In genomic region chr13:97975851-97976550, GRCh38 we compare ENCODE assay signal across 8 cellular contexts. TPM values are rescaled to one million over a fixed set of nuclear protein-coding genes. Genes with fewer than 3 reads are reported as not detected.
A peak's percentile ranks its signal among the peaks of the same experiment; 100 is the strongest.
DNase-seq lines count a peak whose midpoint lies in the region; ATAC-seq and TF ChIP-seq lines count a peak whose summit lies in the region.

No MANE protein-coding gene starts in this region.

- H3K4me2 ChIP-seq in osteoblast (ENCODE audit: insufficient read depth, low read length), result peak overlapping the region; percentile 90

- H3K27ac ChIP-seq in osteoblast (ENCODE audit: low read depth, low read length) (peak overlapping the region; percentile 87), thoracic aorta (peak overlapping the region; percentile 95 to 96)

- intact Hi-C loops in head of caudate nucleus (cut with DNase I), result no loop called here

- H3K27me3 Mint-ChIP-seq in activated naive CD8-positive, alpha-beta T cell, result peaks cover 1% of the 10 kb centered on the region

- no peaks in the 10 kb centered on the region for H3K9me3 ChIP-seq in osteoblast (ENCODE audit: low read depth, low read length)
- no peaks in the 10 kb centered on the region for H3K9me3 ChIP-seq in thoracic aorta

- H3K4me3 Mint-ChIP-seq in activated naive CD8-positive, alpha-beta T cell, result peak overlapping the region; percentile 94

- peaks cover 34% of the 10 kb centered on the region for H3K4me1 ChIP-seq in osteoblast (ENCODE audit: insufficient read depth, low read length)
- peaks cover 15 to 19% of the 10 kb centered on the region in 2 donors for H3K4me1 ChIP-seq in thoracic aorta (ENCODE audit: control insufficient read depth in 1 of 2, low read depth in 2 of 2)

- H3K27me3 ChIP-seq in osteoblast (ENCODE audit: insufficient read depth, low read length) (no peaks in the 10 kb centered on the region), thoracic aorta (replicated peaks; ENCODE audit: insufficient read depth) (no peaks in the 10 kb centered on the region)

- no peaks in the 10 kb centered on the region for H4K20me1 ChIP-seq in osteoblast (ENCODE audit: insufficient read depth, low read length)

- DNase-seq in GM12864 (ENCODE audit: low read depth) (peak; percentile 50), NCI-H1048 (lab: John Stamatoyannopoulos, UW) (peak; percentile 86), head of caudate nucleus (peak in 39 of 42 donors; percentile 15 to 96 (median 93)), osteoblast (ENCODE audit: insufficient read length, low spot score, missing footprints) (peak; percentile 99), thoracic aorta (ENCODE audit: low spot score) (peak; percentile 31)

- H3K36me3 ChIP-seq in osteoblast (ENCODE audit: insufficient read depth, low read length) (no peaks in the 10 kb centered on the region), thoracic aorta (no peaks in the 10 kb centered on the region)

- no peaks in the 10 kb centered on the region for H3K9me3 Mint-ChIP-seq in activated naive CD8-positive, alpha-beta T cell (ENCODE audit: low read depth)

- ATAC-seq in HG02588 (IDR thresholded peaks at IDR 0.05; ENCODE audit: unreplicated experiment) (peak; percentile 88), SK-N-SH treated with all-trans-retinoic acid at 6 μM for 48 hours (peak; percentile 91), thoracic aorta (ENCODE audit: insufficient number of reproducible peaks, low FRiP score, low read depth) (peak; percentile 96)

- peak overlapping the region; percentile 88 for H2AFZ ChIP-seq in osteoblast (ENCODE audit: low read length)

- H3K4me1 Mint-ChIP-seq in activated naive CD8-positive, alpha-beta T cell (ENCODE audit: low read depth), result peaks cover 40% of the 10 kb centered on the region

- H3K4me3 ChIP-seq in GM12864 (ENCODE audit: low read depth, low read length) (peak overlapping the region; percentile 62), osteoblast (ENCODE audit: insufficient read depth, low read length) (peak overlapping the region; percentile 93), thoracic aorta (peak overlapping the region; percentile 91)

- H3K79me2 ChIP-seq in osteoblast (ENCODE audit: insufficient read depth, low read length), result peaks cover 42% of the 10 kb centered on the region

- peaks cover 3% of the 10 kb centered on the region for H3K36me3 Mint-ChIP-seq in activated naive CD8-positive, alpha-beta T cell

- H3K27ac Mint-ChIP-seq in activated naive CD8-positive, alpha-beta T cell, result peak overlapping the region; percentile 96

- TF ChIP-seq CTCF in GM12864 (IDR thresholded peaks at IDR 0.05; ENCODE audit: low read depth, low read length, missing control alignments) (no peak), osteoblast (IDR thresholded peaks at IDR 0.05; ENCODE audit: extremely low read depth, low read depth, low read length) (no peak), thoracic aorta (IDR thresholded peaks at IDR 0.05) (no peak)

TF ChIP-seq in SK-N-SH treated with all-trans-retinoic acid at 6 μM for 48 hours, 23 proteins besides CTCF, POLR2A, EP300 and RAD21:
- TF ChIP-seq BACH2 (CRISPR knock-in tag; IDR thresholded peaks at IDR 0.05; ENCODE audit: borderline replicate concordance) (no peak), ISL1 (CRISPR knock-in tag; IDR thresholded peaks at IDR 0.05) (no peak), CSDC2 (CRISPR knock-in tag; IDR thresholded peaks at IDR 0.05) (0 out of 2 replicates have a peak, but pooled peaks have one; percentile 41), ZNF8 (CRISPR knock-in tag; IDR thresholded peaks at IDR 0.05) (no peak), PATZ1 (CRISPR knock-in tag; IDR thresholded peaks at IDR 0.05; ENCODE audit: borderline replicate concordance) (no peak), RARB (CRISPR knock-in tag; IDR thresholded peaks at IDR 0.05) (no peak)

RNA-seq across cellular contexts. Expression of gene IPO5, which starts 22.5 kb away (rescaled TPM):
- total RNA-seq in osteoblast (316 and 317 TPM in 2 replicates), thoracic aorta (100 to 1,000 TPM; 110 to 131 TPM)

Comparison
In these comparisons a context has a peak if more than half of its experiments do, and no peak if none do; other contexts are left out.
1. Peak in every context shown above with its lines: DNase-seq, ATAC-seq, H3K4me3 ChIP-seq and H3K27ac ChIP-seq.
2. DNase-seq: peak in every context shown above with its lines; median percentile 99 in osteoblast; 93 in head of caudate nucleus; 86 in NCI-H1048; 50 in GM12864; 31 in thoracic aorta.